Comparison of ENCODE assay signal across 37 cellular contexts in the genomic region with DNA sequence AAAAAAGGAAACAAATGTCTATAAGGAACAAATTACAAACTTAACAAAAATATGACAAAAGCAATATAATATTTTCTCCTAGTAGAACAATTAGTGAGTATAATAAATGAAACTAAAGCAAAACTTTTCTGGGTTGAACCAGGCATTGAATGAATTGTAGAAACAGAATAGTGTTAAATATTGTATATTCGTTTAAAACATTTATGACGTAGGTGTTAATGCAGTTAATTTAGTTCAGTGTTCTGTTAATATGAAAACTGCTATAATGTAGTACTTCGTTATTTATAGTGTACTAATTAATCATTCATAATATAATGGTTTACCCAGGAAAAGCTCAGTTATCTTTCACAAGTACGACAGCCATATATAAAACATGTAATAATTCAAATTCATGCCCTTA. TPM values are rescaled to one million over a fixed set of nuclear protein-coding genes. Genes with fewer than 3 reads are reported as not detected.
"Had no signal": no experiment of that assay in that cellular context is flagged by ENCODE, and none has a peak within 500 bp of the region (broad histone marks: within the 10 kb centered on the region; RNA-seq: fewer than 3 reads in every experiment).

No MANE protein-coding gene starts in this region.

- H3K4me1 ChIP-seq: adrenal gland, body of pancreas, breast epithelium had no signal

- H3K4me3 ChIP-seq: adrenal gland, body of pancreas, breast epithelium had no signal

- ATAC-seq: activated CD8-positive, alpha-beta T cell treated with anti-CD3 and anti-CD28 coated beads for 36 hours; activated naive CD4-positive, alpha-beta T cell treated with anti-CD3 and anti-CD28 coated beads, Interleukin-2, amount 50 U/mL, for 72 hours; activated T-cell treated with anti-CD3 and anti-CD28 coated beads, Interleukin-2, amount 50 U/mL, for 4 hours; activated T-cell treated with anti-CD3 and anti-CD28 coated beads, Interleukin-2, amount 50 U/mL, for 72 hours; activated T-helper 17 cell treated with anti-CD3 and anti-CD28 coated beads, Interleukin-2, amount 50 U/mL, for 72 hours; body of pancreas had no signal

- FAIRE-seq: astrocyte, TTC549 had no signal

- DNase-seq: activated B cell treated with CpG ODN at 0.5 μM for 24 hours; activated CD4-positive, alpha-beta memory T cell treated with anti-CD3 and anti-CD28 coated beads for 36 hours; activated CD4-positive, alpha-beta T cell treated with anti-CD3 and anti-CD28 coated beads for 4 hours; activated CD4-positive, alpha-beta T cell treated with anti-CD3 and anti-CD28 coated beads, Interleukin-2, amount 10 ng/mL, durations not matched to agents 24 days and 14 days; activated CD4-positive, alpha-beta T cell treated with anti-CD3 and anti-CD28 coated beads, Interleukin-2, amount 50 U/mL, for 1 hour; activated CD4-positive, alpha-beta T cell treated with anti-CD3 and anti-CD28 coated beads, Interleukin-2, amount 50 U/mL, for 4 hours; activated CD4-positive, CD25-positive, alpha-beta regulatory T cell treated with anti-CD3 and anti-CD28 coated beads, Interleukin-2, amount 50 U/mL, for 72 hours; activated CD8-positive, alpha-beta memory T cell treated with anti-CD3 and anti-CD28 coated beads, Interleukin-2, amount 50 U/mL, for 4 hours; activated CD8-positive, alpha-beta T cell treated with anti-CD3 and anti-CD28 coated beads for 36 hours; activated effector memory CD4-positive, alpha-beta T cell treated with anti-CD3 and anti-CD28 coated beads, Interleukin-2, amount 50 U/mL, for 16 hours; activated gamma-delta T cell treated with Interleukin-2 at 50 U/mL for 16 hours; activated naive CD4-positive, alpha-beta T cell; activated naive CD4-positive, alpha-beta T cell treated with anti-CD3 and anti-CD28 coated beads for 36 hours; activated naive CD4-positive, alpha-beta T cell treated with anti-CD3 and anti-CD28 coated beads, Interleukin-2, amount 50 U/mL, for 16 hours; activated naive CD8-positive, alpha-beta T cell treated with anti-CD3 and anti-CD28 coated beads for 36 hours; activated T-cell treated with anti-CD3 and anti-CD28 coated beads for 4 hours; activated T-cell treated with anti-CD3 and anti-CD28 coated beads, Interleukin-2, amount 50 U/mL, for 1 hour; activated T-cell treated with anti-CD3 and anti-CD28 coated beads, Interleukin-2, amount 50 U/mL, for 4 hours; activated T-cell treated with anti-CD3 and anti-CD28 coated beads, Interleukin-2, amount 50 U/mL, for 72 hours; adrenal gland; amniotic stem cell; aorta; body of pancreas; brain microvascular endothelial cell; central memory CD4-positive, alpha-beta T cell; T-helper 2 cell; T-helper 9 cell had no signal

- H3K36me3 ChIP-seq: adrenal gland, brain microvascular endothelial cell, breast epithelium had no signal

- H3K9me3 ChIP-seq: adrenal gland, body of pancreas, breast epithelium had no signal

- H3K27ac ChIP-seq: adrenal gland, body of pancreas, brain microvascular endothelial cell, breast epithelium, VCaP had no signal

RNA-seq across cellular contexts. Expression of gene NKX2-1, which starts 23.7 kb away (rescaled TPM):
- total RNA-seq: activated B cell treated with CpG ODN at 0.5 μM for 24 hours; activated CD4-positive, alpha-beta memory T cell treated with anti-CD3 and anti-CD28 coated beads for 36 hours; activated CD4-positive, alpha-beta T cell treated with anti-CD3 and anti-CD28 coated beads, Interleukin-2, amount 10 ng/mL, durations not matched to agents 24 days and 14 days; activated CD8-positive, alpha-beta memory T cell treated with anti-CD3 and anti-CD28 coated beads for 36 hours; activated naive CD4-positive, alpha-beta T cell treated with anti-CD3 and anti-CD28 coated beads for 36 hours; activated naive CD4-positive, alpha-beta T cell treated with anti-CD3 and anti-CD28 coated beads, Interleukin-2, amount 50 U/mL, for 72 hours; activated naive CD8-positive, alpha-beta T cell treated with anti-CD3 and anti-CD28 coated beads for 36 hours; activated T-cell treated with anti-CD3 and anti-CD28 coated beads, Interleukin-2, amount 50 U/mL, for 72 hours; activated T-helper 1 cell treated with anti-CD3 and anti-CD28 coated beads, Interleukin-12 subunit alpha, Interleukin-12 subunit beta, Interleukin-2, Interleukin-4 antibody, amounts not matched to agents 30 ng/mL and 10 ng/mL and 1 ng/mL, durations not matched to agents 14 hours and 24 hours and 36 hours; activated T-helper 17 cell treated with anti-CD3 and anti-CD28 coated beads, Interleukin-2, amount 50 U/mL, for 72 hours; aorta; astrocyte; body of pancreas; breast epithelium; cardiac septum; cerebellum had no signal
- polyA plus RNA-seq: adrenal gland had no signal
